Comparison of ENCODE assay signal across 1 cellular context in genomic region chr19:45405435-45406164, GRCh38.
TF ChIP-seq lines count a peak whose summit lies in the region.

No MANE protein-coding gene starts in this region.

TF ChIP-seq in K562, 482 proteins besides CTCF, POLR2A, EP300 and RAD21 (continued from another document and continues in another):
- TF ChIP-seq, protein P1, sequence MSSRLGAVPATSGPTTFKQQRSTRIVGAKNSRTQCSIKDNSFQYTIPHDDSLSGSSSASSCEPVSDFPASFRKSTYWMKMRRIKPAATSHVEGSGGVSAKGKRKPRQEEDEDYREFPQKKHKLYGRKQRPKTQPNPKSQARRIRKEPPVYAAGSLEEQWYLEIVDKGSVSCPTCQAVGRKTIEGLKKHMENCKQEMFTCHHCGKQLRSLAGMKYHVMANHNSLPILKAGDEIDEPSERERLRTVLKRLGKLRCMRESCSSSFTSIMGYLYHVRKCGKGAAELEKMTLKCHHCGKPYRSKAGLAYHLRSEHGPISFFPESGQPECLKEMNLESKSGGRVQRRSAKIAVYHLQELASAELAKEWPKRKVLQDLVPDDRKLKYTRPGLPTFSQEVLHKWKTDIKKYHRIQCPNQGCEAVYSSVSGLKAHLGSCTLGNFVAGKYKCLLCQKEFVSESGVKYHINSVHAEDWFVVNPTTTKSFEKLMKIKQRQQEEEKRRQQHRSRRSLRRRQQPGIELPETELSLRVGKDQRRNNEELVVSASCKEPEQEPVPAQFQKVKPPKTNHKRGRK (tag; IDR thresholded peaks at IDR 0.05): no peak
- TF ChIP-seq, protein P2, sequence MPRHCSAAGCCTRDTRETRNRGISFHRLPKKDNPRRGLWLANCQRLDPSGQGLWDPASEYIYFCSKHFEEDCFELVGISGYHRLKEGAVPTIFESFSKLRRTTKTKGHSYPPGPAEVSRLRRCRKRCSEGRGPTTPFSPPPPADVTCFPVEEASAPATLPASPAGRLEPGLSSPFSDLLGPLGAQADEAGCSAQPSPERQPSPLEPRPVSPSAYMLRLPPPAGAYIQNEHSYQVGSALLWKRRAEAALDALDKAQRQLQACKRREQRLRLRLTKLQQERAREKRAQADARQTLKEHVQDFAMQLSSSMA (CRISPR knock-in tag; IDR thresholded peaks at IDR 0.05): no peak
- TF ChIP-seq NR3C1 (CRISPR knock-in tag; IDR thresholded peaks at IDR 0.05) (no peak), RBM17 (IDR thresholded peaks at IDR 0.05; ENCODE audit: borderline replicate concordance, low read depth, low read length) (no peak), ZNF444 (CRISPR knock-in tag; IDR thresholded peaks at IDR 0.05) (no peak), HDAC1 (IDR thresholded peaks at IDR 0.05) (peak in 1 of 2 experiments; percentile 97; a peak in 2 of 4 replicates), E2F1 (CRISPR knock-in tag; IDR thresholded peaks at IDR 0.05) (no peak), SNAPC5 (CRISPR knock-in tag; IDR thresholded peaks at IDR 0.05) (no peak), GTF2A2 (tag; IDR thresholded peaks at IDR 0.05) (no peak), OTX1 (CRISPR knock-in tag; IDR thresholded peaks at IDR 0.05) (no peak), HEY1 (CRISPR knock-in tag; IDR thresholded peaks at IDR 0.05; ENCODE audit: borderline replicate concordance) (no peak; the same call in 1 of the 2 replicates), ZSCAN29 (IDR thresholded peaks at IDR 0.05) (no peak), CBX8 (IDR thresholded peaks at IDR 0.05; ENCODE audit: borderline replicate concordance, extremely low read depth, low read depth, low read length, poor library complexity, severe bottlenecking) (no peak), PURB (CRISPR knock-in tag; IDR thresholded peaks at IDR 0.05; ENCODE audit: low read depth) (no peak), TEAD2 (tag; IDR thresholded peaks at IDR 0.05) (peak; percentile 32; the same call in 1 of the 2 replicates), RNF2 (IDR thresholded peaks at IDR 0.05) (no peak), ARID2 (IDR thresholded peaks at IDR 0.05) (no peak), ZBTB1 (CRISPR knock-in tag; IDR thresholded peaks at IDR 0.05; ENCODE audit: borderline replicate concordance, low read depth) (0 out of 2 replicates have a peak, but pooled peaks have one; percentile 13), LEF1 (IDR thresholded peaks at IDR 0.05) (peak; percentile 28), FOSL1 (tag; conservative IDR thresholded peaks at IDR 0.05) (peak; percentile 92), WHSC1 (IDR thresholded peaks at IDR 0.05; ENCODE audit: low read length) (no peak), ZNF707 (CRISPR knock-in tag; conservative IDR thresholded peaks at IDR 0.05) (no peak), HIVEP1 (CRISPR knock-in tag; IDR thresholded peaks at IDR 0.05) (0 out of 2 replicates have a peak, but pooled peaks have one; percentile 60), IFI16 (CRISPR knock-in tag; IDR thresholded peaks at IDR 0.05) (no peak), POLR2H (tag; IDR thresholded peaks at IDR 0.05; ENCODE audit: low read depth) (no peak), ZNF277 (CRISPR knock-in tag; IDR thresholded peaks at IDR 0.05; ENCODE audit: borderline replicate concordance) (no peak), HOMEZ (CRISPR knock-in tag; IDR thresholded peaks at IDR 0.05) (no peak), ZFP30 (CRISPR knock-in tag; IDR thresholded peaks at IDR 0.05; ENCODE audit: borderline replicate concordance) (no peak), CHD4 (IDR thresholded peaks at IDR 0.05; ENCODE audit: insufficient read depth, insufficient replicate concordance, low read depth, low read length, poor library complexity, severe bottlenecking) (peak; percentile 25), BACH1 (tag; IDR thresholded peaks at IDR 0.05) (peak; percentile 60; the same call in 1 of the 2 replicates), ZFP1 (CRISPR knock-in tag; IDR thresholded peaks at IDR 0.05) (no peak), PHF8 (IDR thresholded peaks at IDR 0.05; ENCODE audit: borderline replicate concordance, low read length) (peak; percentile 55; the same call in 1 of the 2 replicates), HDAC2 (IDR thresholded peaks at IDR 0.05) (peak; percentile 82), DDX20 (tag; IDR thresholded peaks at IDR 0.05; ENCODE audit: low read depth) (no peak), SIN3A (IDR thresholded peaks at IDR 0.05; ENCODE audit: borderline replicate concordance in 2 of 2, control insufficient read depth in 1 of 2, low read depth in 2 of 2, low read length in 2 of 2) (no peak; a peak in 2 of 4 replicates), ZNF586 (CRISPR knock-in tag; conservative IDR thresholded peaks at IDR 0.05) (no peak)
- TF ChIP-seq, protein P3, sequence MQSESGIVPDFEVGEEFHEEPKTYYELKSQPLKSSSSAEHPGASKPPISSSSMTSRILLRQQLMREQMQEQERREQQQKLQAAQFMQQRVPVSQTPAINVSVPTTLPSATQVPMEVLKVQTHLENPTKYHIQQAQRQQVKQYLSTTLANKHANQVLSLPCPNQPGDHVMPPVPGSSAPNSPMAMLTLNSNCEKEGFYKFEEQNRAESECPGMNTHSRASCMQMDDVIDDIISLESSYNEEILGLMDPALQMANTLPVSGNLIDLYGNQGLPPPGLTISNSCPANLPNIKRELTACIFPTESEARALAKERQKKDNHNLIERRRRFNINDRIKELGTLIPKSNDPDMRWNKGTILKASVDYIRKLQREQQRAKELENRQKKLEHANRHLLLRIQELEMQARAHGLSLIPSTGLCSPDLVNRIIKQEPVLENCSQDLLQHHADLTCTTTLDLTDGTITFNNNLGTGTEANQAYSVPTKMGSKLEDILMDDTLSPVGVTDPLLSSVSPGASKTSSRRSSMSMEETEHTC (IDR thresholded peaks at IDR 0.05): no peak
- TF ChIP-seq, protein P4, sequence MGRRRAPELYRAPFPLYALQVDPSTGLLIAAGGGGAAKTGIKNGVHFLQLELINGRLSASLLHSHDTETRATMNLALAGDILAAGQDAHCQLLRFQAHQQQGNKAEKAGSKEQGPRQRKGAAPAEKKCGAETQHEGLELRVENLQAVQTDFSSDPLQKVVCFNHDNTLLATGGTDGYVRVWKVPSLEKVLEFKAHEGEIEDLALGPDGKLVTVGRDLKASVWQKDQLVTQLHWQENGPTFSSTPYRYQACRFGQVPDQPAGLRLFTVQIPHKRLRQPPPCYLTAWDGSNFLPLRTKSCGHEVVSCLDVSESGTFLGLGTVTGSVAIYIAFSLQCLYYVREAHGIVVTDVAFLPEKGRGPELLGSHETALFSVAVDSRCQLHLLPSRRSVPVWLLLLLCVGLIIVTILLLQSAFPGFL (CRISPR knock-in tag; IDR thresholded peaks at IDR 0.05): no peak
- TF ChIP-seq, protein P5, sequence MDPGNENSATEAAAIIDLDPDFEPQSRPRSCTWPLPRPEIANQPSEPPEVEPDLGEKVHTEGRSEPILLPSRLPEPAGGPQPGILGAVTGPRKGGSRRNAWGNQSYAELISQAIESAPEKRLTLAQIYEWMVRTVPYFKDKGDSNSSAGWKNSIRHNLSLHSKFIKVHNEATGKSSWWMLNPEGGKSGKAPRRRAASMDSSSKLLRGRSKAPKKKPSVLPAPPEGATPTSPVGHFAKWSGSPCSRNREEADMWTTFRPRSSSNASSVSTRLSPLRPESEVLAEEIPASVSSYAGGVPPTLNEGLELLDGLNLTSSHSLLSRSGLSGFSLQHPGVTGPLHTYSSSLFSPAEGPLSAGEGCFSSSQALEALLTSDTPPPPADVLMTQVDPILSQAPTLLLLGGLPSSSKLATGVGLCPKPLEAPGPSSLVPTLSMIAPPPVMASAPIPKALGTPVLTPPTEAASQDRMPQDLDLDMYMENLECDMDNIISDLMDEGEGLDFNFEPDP (CRISPR knock-in tag; IDR thresholded peaks at IDR 0.05): no peak
- TF ChIP-seq, protein P6, sequence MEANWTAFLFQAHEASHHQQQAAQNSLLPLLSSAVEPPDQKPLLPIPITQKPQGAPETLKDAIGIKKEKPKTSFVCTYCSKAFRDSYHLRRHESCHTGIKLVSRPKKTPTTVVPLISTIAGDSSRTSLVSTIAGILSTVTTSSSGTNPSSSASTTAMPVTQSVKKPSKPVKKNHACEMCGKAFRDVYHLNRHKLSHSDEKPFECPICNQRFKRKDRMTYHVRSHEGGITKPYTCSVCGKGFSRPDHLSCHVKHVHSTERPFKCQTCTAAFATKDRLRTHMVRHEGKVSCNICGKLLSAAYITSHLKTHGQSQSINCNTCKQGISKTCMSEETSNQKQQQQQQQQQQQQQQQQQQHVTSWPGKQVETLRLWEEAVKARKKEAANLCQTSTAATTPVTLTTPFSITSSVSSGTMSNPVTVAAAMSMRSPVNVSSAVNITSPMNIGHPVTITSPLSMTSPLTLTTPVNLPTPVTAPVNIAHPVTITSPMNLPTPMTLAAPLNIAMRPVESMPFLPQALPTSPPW (CRISPR knock-in tag; IDR thresholded peaks at IDR 0.05): peak; percentile 65
- TF ChIP-seq, protein P7, sequence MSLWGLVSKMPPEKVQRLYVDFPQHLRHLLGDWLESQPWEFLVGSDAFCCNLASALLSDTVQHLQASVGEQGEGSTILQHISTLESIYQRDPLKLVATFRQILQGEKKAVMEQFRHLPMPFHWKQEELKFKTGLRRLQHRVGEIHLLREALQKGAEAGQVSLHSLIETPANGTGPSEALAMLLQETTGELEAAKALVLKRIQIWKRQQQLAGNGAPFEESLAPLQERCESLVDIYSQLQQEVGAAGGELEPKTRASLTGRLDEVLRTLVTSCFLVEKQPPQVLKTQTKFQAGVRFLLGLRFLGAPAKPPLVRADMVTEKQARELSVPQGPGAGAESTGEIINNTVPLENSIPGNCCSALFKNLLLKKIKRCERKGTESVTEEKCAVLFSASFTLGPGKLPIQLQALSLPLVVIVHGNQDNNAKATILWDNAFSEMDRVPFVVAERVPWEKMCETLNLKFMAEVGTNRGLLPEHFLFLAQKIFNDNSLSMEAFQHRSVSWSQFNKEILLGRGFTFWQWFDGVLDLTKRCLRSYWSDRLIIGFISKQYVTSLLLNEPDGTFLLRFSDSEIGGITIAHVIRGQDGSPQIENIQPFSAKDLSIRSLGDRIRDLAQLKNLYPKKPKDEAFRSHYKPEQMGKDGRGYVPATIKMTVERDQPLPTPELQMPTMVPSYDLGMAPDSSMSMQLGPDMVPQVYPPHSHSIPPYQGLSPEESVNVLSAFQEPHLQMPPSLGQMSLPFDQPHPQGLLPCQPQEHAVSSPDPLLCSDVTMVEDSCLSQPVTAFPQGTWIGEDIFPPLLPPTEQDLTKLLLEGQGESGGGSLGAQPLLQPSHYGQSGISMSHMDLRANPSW (CRISPR knock-in tag; IDR thresholded peaks at IDR 0.05): no peak
- TF ChIP-seq, protein P8, sequence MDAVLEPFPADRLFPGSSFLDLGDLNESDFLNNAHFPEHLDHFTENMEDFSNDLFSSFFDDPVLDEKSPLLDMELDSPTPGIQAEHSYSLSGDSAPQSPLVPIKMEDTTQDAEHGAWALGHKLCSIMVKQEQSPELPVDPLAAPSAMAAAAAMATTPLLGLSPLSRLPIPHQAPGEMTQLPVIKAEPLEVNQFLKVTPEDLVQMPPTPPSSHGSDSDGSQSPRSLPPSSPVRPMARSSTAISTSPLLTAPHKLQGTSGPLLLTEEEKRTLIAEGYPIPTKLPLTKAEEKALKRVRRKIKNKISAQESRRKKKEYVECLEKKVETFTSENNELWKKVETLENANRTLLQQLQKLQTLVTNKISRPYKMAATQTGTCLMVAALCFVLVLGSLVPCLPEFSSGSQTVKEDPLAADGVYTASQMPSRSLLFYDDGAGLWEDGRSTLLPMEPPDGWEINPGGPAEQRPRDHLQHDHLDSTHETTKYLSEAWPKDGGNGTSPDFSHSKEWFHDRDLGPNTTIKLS (IDR thresholded peaks at IDR 0.05; ENCODE audit: borderline replicate concordance, low read depth): peak; percentile 92
- TF ChIP-seq, protein P9, sequence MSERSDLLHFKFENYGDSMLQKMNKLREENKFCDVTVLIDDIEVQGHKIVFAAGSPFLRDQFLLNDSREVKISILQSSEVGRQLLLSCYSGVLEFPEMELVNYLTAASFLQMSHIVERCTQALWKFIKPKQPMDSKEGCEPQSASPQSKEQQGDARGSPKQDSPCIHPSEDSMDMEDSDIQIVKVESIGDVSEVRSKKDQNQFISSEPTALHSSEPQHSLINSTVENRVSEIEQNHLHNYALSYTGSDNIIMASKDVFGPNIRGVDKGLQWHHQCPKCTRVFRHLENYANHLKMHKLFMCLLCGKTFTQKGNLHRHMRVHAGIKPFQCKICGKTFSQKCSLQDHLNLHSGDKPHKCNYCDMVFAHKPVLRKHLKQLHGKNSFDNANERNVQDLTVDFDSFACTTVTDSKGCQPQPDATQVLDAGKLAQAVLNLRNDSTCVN (CRISPR knock-in tag; IDR thresholded peaks at IDR 0.05): 0 out of 2 replicates have a peak, but pooled peaks have one; percentile 23
- TF ChIP-seq, protein P10, sequence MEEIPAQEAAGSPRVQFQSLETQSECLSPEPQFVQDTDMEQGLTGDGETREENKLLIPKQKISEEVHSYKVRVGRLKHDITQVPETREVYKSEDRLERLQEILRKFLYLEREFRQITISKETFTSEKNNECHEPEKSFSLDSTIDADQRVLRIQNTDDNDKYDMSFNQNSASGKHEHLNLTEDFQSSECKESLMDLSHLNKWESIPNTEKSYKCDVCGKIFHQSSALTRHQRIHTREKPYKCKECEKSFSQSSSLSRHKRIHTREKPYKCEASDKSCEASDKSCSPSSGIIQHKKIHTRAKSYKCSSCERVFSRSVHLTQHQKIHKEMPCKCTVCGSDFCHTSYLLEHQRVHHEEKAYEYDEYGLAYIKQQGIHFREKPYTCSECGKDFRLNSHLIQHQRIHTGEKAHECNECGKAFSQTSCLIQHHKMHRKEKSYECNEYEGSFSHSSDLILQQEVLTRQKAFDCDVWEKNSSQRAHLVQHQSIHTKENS (CRISPR knock-in tag; IDR thresholded peaks at IDR 0.05): no peak
